Comparison of ENCODE assay signal across 14 cellular contexts in genomic region chr6:41694815-41695536, GRCh38. TPM values are rescaled to one million over a fixed set of nuclear protein-coding genes. Genes with fewer than 3 reads are reported as not detected.
DNase-seq lines count a peak whose midpoint lies in the region; ATAC-seq, FAIRE-seq and TF ChIP-seq lines count a peak whose summit lies in the region.
"Had no signal": no experiment of that assay in that cellular context is flagged by ENCODE, and none has a peak within 500 bp of the region (broad histone marks: within the 10 kb centered on the region; RNA-seq: fewer than 3 reads in every experiment).

No MANE protein-coding gene starts in this region.

- H3K4me3 Mint-ChIP-seq in stimulated activated memory B cell treated with anti-CD40 and anti-IgM and Interleukin-4, amounts not matched to agents 10 μg/mL and 1 μg/mL and 100 μg/mL, for 72 hours: no peak overlapping the region
- H3K4me3 Mint-ChIP-seq: activated CD8-positive, alpha-beta T cell treated with anti-CD3 and anti-CD28 coated beads for 36 hours had no signal

- BruUV-seq in HCT116 (replicated peaks; lab: Mats Ljungman, UMichigan) (no TSS peak), GM12878 (replicated peaks; lab: Mats Ljungman, UMichigan) (no TSS peak)

- H3K27ac Mint-ChIP-seq in stimulated activated memory B cell treated with anti-CD40 and anti-IgM and Interleukin-4, amounts not matched to agents 10 μg/mL and 1 μg/mL and 100 μg/mL, for 72 hours: peak overlapping the region; percentile 93
- H3K27ac Mint-ChIP-seq: activated CD8-positive, alpha-beta T cell treated with anti-CD3 and anti-CD28 coated beads for 36 hours had no signal

- H3K36me3 ChIP-seq in HCT116 (ENCODE audit: control insufficient read depth in 1 of 2, insufficient read depth in 2 of 2, low read length in 2 of 2) (no peaks in the 10 kb centered on the region), GM12878 (ENCODE audit: control insufficient read depth in 2 of 2, insufficient read depth in 2 of 2, low read length in 1 of 2) (peaks cover 25% of the 10 kb centered on the region in 2 experiments), aorta (ENCODE audit: control insufficient read depth in 1 of 2, insufficient read depth in 2 of 2, low read length in 1 of 2) (peaks cover 0 to 2% of the 10 kb centered on the region in 2 donors)

- H3K4me1 ChIP-seq in HCT116 (ENCODE audit: control insufficient read depth in 1 of 2, insufficient read depth in 2 of 2, low read length in 2 of 2): peaks cover 5 to 6% of the 10 kb centered on the region in 2 experiments; a peak in 2 of 4 replicates
- peaks cover 7% of the 10 kb centered on the region for H3K4me1 ChIP-seq in GM12878 (ENCODE audit: control insufficient read depth, insufficient read depth, low read length)
- no peaks in the 10 kb centered on the region for H3K4me1 ChIP-seq in aorta (ENCODE audit: control insufficient read depth in 1 of 2, insufficient read depth in 2 of 2, low read length in 2 of 2)

- POLR2A ChIA-PET in HCT116 (lab: Charles Lee): no interaction called here
- POLR2A ChIA-PET in GM12878 (lab: Charles Lee): no interaction called here

- H3K9ac ChIP-seq in HCT116 (ENCODE audit: low read length) (no peak overlapping the region), GM12878 (ENCODE audit: control insufficient read depth, insufficient read depth, low read length) (no peak overlapping the region)

- DNase-seq in HCT116 (ENCODE audit: low read depth, low spot score) (no peak), GM12878 (ENCODE audit: low read depth, low spot score) (no peak), iris pigment epithelial cell (ENCODE audit: low read depth) (peak; percentile 55), RKO (ENCODE audit: low spot score) (no peak), aorta (no peak)
- DNase-seq: activated CD8-positive, alpha-beta T cell treated with anti-CD3 and anti-CD28 coated beads for 36 hours; activated gamma-delta T cell treated with Interleukin-2 at 50 U/mL for 16 hours; central memory CD4-positive, alpha-beta T cell; NCI-H1436; SHP77 had no signal

- no peak for TF ChIP-seq POLR2A in HCT116 (IDR thresholded peaks at IDR 0.05; ENCODE audit: borderline replicate concordance, extremely low read depth, insufficient read depth, insufficient read length)
- TF ChIP-seq POLR2A in GM12878 (IDR thresholded peaks at IDR 0.05; ENCODE audit: low read depth, low read length): no peak

- FAIRE-seq in GM12878 (lab: Jason Lieb, UNC): no peak

- in situ Hi-C loops in GM12878 (cut with MboI): no loop called here

- H3K4me2 ChIP-seq in HCT116 (ENCODE audit: low read length) (no peak overlapping the region), GM12878 (ENCODE audit: control insufficient read depth, insufficient read depth) (no peak overlapping the region)

- SMC1A ChIA-PET in GM12878 (lab: Charles Lee; ENCODE audit: uncharacterized antibody, unreplicated experiment): interaction anchor here (0.7 to 2.3 kb wide), 3 partner anchors 9 to 92 kb away, joined by 3 to 9 read pairs (median 4); no protein-coding TSS in a partner anchor

- CTCF ChIA-PET in HCT116 (lab: Charles Lee) (interaction anchor here (0.6 to 4.3 kb wide), 5 partner anchors 8 to 327 kb away, joined by 3 to 19 read pairs (median 3); no protein-coding TSS in a partner anchor), GM12878 (lab: Yijun Ruan, JAX) (interaction anchor here (0.6 to 1.9 kb wide), 3 partner anchors 10 to 88 kb away, joined by 3 to 7 read pairs (median 4); partner anchors contain the start of gene TFEB)

- TF ChIP-seq RAD21 in HCT116 (IDR thresholded peaks at IDR 0.05; ENCODE audit: low read depth) (no peak), GM12878 (IDR thresholded peaks at IDR 0.05; ENCODE audit: insufficient read depth, low read depth, low read length) (no peak)

- H4K20me1 ChIP-seq in HCT116 (ENCODE audit: insufficient read depth) (no peaks in the 10 kb centered on the region), GM12878 (ENCODE audit: control insufficient read depth, insufficient read depth) (no peaks in the 10 kb centered on the region; the same call in 1 of the 2 replicates)

- intact Hi-C loops in HCT116 (cut with micrococcal nuclease): no loop called here
- intact Hi-C loops in GM12878 (cut with micrococcal nuclease; ENCODE audit: unreplicated experiment): loop anchor here (5.0 kb wide), 1 partner anchor 37 kb away; no protein-coding TSS in a partner anchor
- intact Hi-C loops in aorta (cut with DNase I): no loop called here

- peaks cover 38% of the 10 kb centered on the region for H3K36me3 Mint-ChIP-seq in stimulated activated memory B cell treated with anti-CD40 and anti-IgM and Interleukin-4, amounts not matched to agents 10 μg/mL and 1 μg/mL and 100 μg/mL, for 72 hours

- no peak for TF ChIP-seq CTCF in HCT116 (IDR thresholded peaks at IDR 0.05 in 2 of 3, conservative IDR thresholded peaks at IDR 0.05 in 1 of 3; ENCODE audit: borderline replicate concordance in 1 of 3, insufficient read depth in 1 of 3, low read depth in 2 of 3, low read length in 2 of 3)
- TF ChIP-seq CTCF in GM12878 (IDR thresholded peaks at IDR 0.05 in 2 of 3, conservative IDR thresholded peaks at IDR 0.05 in 1 of 3; ENCODE audit: control insufficient read depth in 2 of 3, extremely low read depth in 1 of 3, insufficient read depth in 1 of 3, low read depth in 3 of 3, low read length in 3 of 3): no peak

- RAD21 ChIA-PET in HCT116 (lab: Charles Lee; ENCODE audit: low non-redundant PET in 1 of 2, low total read pairs in 2 of 2, uncharacterized antibody in 2 of 2, unreplicated experiment in 2 of 2): no interaction called here
- RAD21 ChIA-PET in GM12878 (lab: Charles Lee; ENCODE audit: unreplicated experiment): interaction anchor here (1.4 kb wide), 1 partner anchor 10 kb away, joined by 3 read pairs; no protein-coding TSS in a partner anchor

- H3K27ac ChIP-seq in HCT116 (ENCODE audit: low read depth, low read length): no peak overlapping the region
- no peak overlapping the region for H3K27ac ChIP-seq in GM12878 (ENCODE audit: control insufficient read depth, insufficient read depth)
- H3K27ac ChIP-seq in aorta (ENCODE audit: low read depth in 1 of 2, low read length in 2 of 2): no peak overlapping the region
- H3K27ac ChIP-seq: esophagus muscularis mucosa had no signal

- H2AFZ ChIP-seq in HCT116 (ENCODE audit: low read depth, low read length, poor library complexity, severe bottlenecking) (no peak overlapping the region), GM12878 (ENCODE audit: control insufficient read depth, low read depth, low read length) (no peak overlapping the region)

- 85% methylated on average over 6 of the region's 6 CpGs for WGBS in GM12878 (ENCODE audit: insufficient coverage, insufficient replicate concordance, low lambda C conversion rate, missing lambda C conversion rate)
- 92 to 94% methylated on average over 6 of the region's 6 CpGs for WGBS in aorta, 2 donors

- no peak for TF ChIP-seq EP300 in GM12878 (IDR thresholded peaks at IDR 0.05; ENCODE audit: borderline replicate concordance in 1 of 2, control insufficient read depth in 1 of 2, low read depth in 2 of 2, low read length in 2 of 2)

- H3K27me3 Mint-ChIP-seq in stimulated activated memory B cell treated with anti-CD40 and anti-IgM and Interleukin-4, amounts not matched to agents 10 μg/mL and 1 μg/mL and 100 μg/mL, for 72 hours: no peaks in the 10 kb centered on the region
- H3K27me3 Mint-ChIP-seq: activated CD8-positive, alpha-beta T cell treated with anti-CD3 and anti-CD28 coated beads for 36 hours had no signal

- no peak overlapping the region for H3K4me3 ChIP-seq in HCT116 (replicated peaks in 1 of 2; ENCODE audit: low read depth in 1 of 2, low read length in 2 of 2)
- no peak overlapping the region for H3K4me3 ChIP-seq in GM12878
- no peak overlapping the region for H3K4me3 ChIP-seq in aorta (ENCODE audit: low read length in 2 of 2)
- H3K4me3 ChIP-seq: esophagus muscularis mucosa had no signal

- H3K9me2 ChIP-seq in HCT116 (ENCODE audit: insufficient read depth): no peaks in the 10 kb centered on the region

- H3K9me3 Mint-ChIP-seq in stimulated activated memory B cell treated with anti-CD40 and anti-IgM and Interleukin-4, amounts not matched to agents 10 μg/mL and 1 μg/mL and 100 μg/mL, for 72 hours: no peaks in the 10 kb centered on the region
- H3K9me3 Mint-ChIP-seq: activated CD8-positive, alpha-beta T cell treated with anti-CD3 and anti-CD28 coated beads for 36 hours had no signal

- H3K27me3 ChIP-seq in HCT116 (ENCODE audit: insufficient read depth, low read length) (no peaks in the 10 kb centered on the region), GM12878 (replicated peaks in 1 of 2; ENCODE audit: control insufficient read depth in 2 of 2, insufficient read depth in 2 of 2, low read length in 1 of 2) (no peaks in the 10 kb centered on the region), aorta (ENCODE audit: control insufficient read depth in 1 of 2, insufficient read depth in 2 of 2, low read length in 1 of 2) (no peaks in the 10 kb centered on the region)
- H3K27me3 ChIP-seq: esophagus muscularis mucosa had no signal

- peak; percentile 46; the same call in 1 of the 2 replicates for ATAC-seq in HCT116
- no peak; the same call in 2 of the 3 replicates for ATAC-seq in GM12878
- no peak for ATAC-seq in stimulated activated memory B cell treated with anti-CD40 and anti-IgM and Interleukin-4, amounts not matched to agents 10 μg/mL and 1 μg/mL and 100 μg/mL, for 72 hours
- ATAC-seq in aorta (ENCODE audit: low FRiP score): no peak
- ATAC-seq in HG02884 (IDR thresholded peaks at IDR 0.05; ENCODE audit: unreplicated experiment): no peak
- ATAC-seq: activated CD8-positive, alpha-beta T cell treated with anti-CD3 and anti-CD28 coated beads for 36 hours; sciatic nerve had no signal

- H3K9me3 ChIP-seq in HCT116 (ENCODE audit: control insufficient read depth in 1 of 2, insufficient read depth in 1 of 2, low read depth in 1 of 2, low read length in 2 of 2) (no peaks in the 10 kb centered on the region), GM12878 (replicated peaks; ENCODE audit: control insufficient read depth, insufficient read depth, low read length) (no peaks in the 10 kb centered on the region), aorta (ENCODE audit: control insufficient read depth, low read length) (no peaks in the 10 kb centered on the region)
- H3K9me3 ChIP-seq: esophagus muscularis mucosa had no signal

- H3K79me2 ChIP-seq in HCT116 (ENCODE audit: insufficient read depth, low read length) (no peaks in the 10 kb centered on the region), GM12878 (ENCODE audit: control insufficient read depth, insufficient read depth, low read length) (peaks cover 58% of the 10 kb centered on the region)

- peaks cover 65% of the 10 kb centered on the region for H3K4me1 Mint-ChIP-seq in stimulated activated memory B cell treated with anti-CD40 and anti-IgM and Interleukin-4, amounts not matched to agents 10 μg/mL and 1 μg/mL and 100 μg/mL, for 72 hours

RNA-seq across cellular contexts. Expression of gene TFEB, which starts 40.4 kb away (rescaled TPM):
- total RNA-seq in HCT116 (2021; ENCODE audit: unreplicated experiment) (4.8 TPM), GM12878 (2014; rRNA removed) (95.7 and 97.9 TPM in 2 replicates), GM12878 (2014; rRNA removed; fragmentation: Illumina TruSeq; extraction: Trizol) (30.7 and 31.4 TPM in 2 replicates), GM12878 (2021) (97.7 and 108 TPM in 2 replicates), aorta (10 to 100 TPM; 22.2 to 32.1 TPM)
- polyA plus RNA-seq in HCT116 (2012): 4.1 and 5.5 TPM in 2 replicates
- 91.8 and 108 TPM in 2 replicates for total RNA-seq in GM12878 (2013; cell fraction: nucleolus; rRNA removed)
- polyA plus RNA-seq in GM12878 (2011; ENCODE audit: low read depth): 42.6 TPM
- polyA plus RNA-seq in GM12878 (2011; rRNA removed) (22.8 and 62.1 TPM in 2 replicates), GM12878 (2014; fragmentation: Illumina TruSeq; extraction: Trizol) (6.6 and 22.4 TPM in 2 replicates), GM12878 (2014; fragmentation: Nextera tagmentation; extraction: Ambion mirVana) (1 to 10 TPM in 1 of 2 experiments, under 1 TPM in 1; 0.84 to 2.6 TPM), GM12878 (2014; rRNA removed) (107 and 133 TPM in 2 replicates), GM12878 (2016; fragmentation: Nextera tagmentation; extraction: Ambion mirVana) (10 to 100 TPM; 59.4 to 64.3 TPM), aorta (10 to 100 TPM in 1 of 2 donors, 1 to 10 TPM in 1; 7.3 to 20.9 TPM)
- 56.5 and 88.1 TPM in 2 replicates for polyA plus RNA-seq in GM12878 (2011; cell fraction: cytosol; rRNA removed)
- polyA plus RNA-seq in GM12878 (2011; cell fraction: nucleus; rRNA removed): 83.6 and 85.7 TPM in 2 replicates
- polyA plus RNA-seq in GM12878 (2012): 59.0 and 84.4 TPM in 2 replicates
- 46.4 and 70.0 TPM in 2 replicates for polyA minus RNA-seq in GM12878 (2011; rRNA and poly(A)+ RNA removed)
- polyA minus RNA-seq in GM12878 (2011; cell fraction: cytosol; rRNA and poly(A)+ RNA removed): 35.4 and 37.4 TPM in 2 replicates
- 29.1 and 40.5 TPM in 2 replicates for polyA minus RNA-seq in GM12878 (2011; cell fraction: nucleus; rRNA and poly(A)+ RNA removed)

RNA-seq across cellular contexts. Expression of gene PGC, which starts 52.2 kb away (rescaled TPM):
- total RNA-seq in HCT116 (2021; ENCODE audit: unreplicated experiment) (1.2 TPM), GM12878 (2014; rRNA removed) (not detected in 2 replicates), GM12878 (2014; rRNA removed; fragmentation: Illumina TruSeq; extraction: Trizol) (not detected in 2 replicates), GM12878 (2021) (0.26 and 1.2 TPM in 2 replicates), aorta (under 1 TPM; 0.33 to 0.65 TPM)
- 0.06 TPM in 1 of 2 replicates, not detected in the other for polyA plus RNA-seq in HCT116 (2012)
- not detected in 2 replicates for total RNA-seq in GM12878 (2013; cell fraction: nucleolus; rRNA removed)
- polyA plus RNA-seq in GM12878 (2011; ENCODE audit: low read depth): not detected
- polyA plus RNA-seq in GM12878 (2011; rRNA removed) (not detected in 2 replicates), GM12878 (2014; fragmentation: Illumina TruSeq; extraction: Trizol) (not detected in 2 replicates), GM12878 (2014; fragmentation: Nextera tagmentation; extraction: Ambion mirVana) (not detected), GM12878 (2014; rRNA removed) (not detected in 2 replicates), GM12878 (2016; fragmentation: Nextera tagmentation; extraction: Ambion mirVana) (not detected), aorta (1 to 10 TPM; 1.1 to 2.5 TPM)
- not detected in 2 replicates for polyA plus RNA-seq in GM12878 (2011; cell fraction: cytosol; rRNA removed)
- polyA plus RNA-seq in GM12878 (2011; cell fraction: nucleus; rRNA removed): not detected in 2 replicates
- not detected in 2 replicates for polyA plus RNA-seq in GM12878 (2012)
- not detected in 2 replicates for polyA minus RNA-seq in GM12878 (2011; rRNA and poly(A)+ RNA removed)
- not detected in 2 replicates for polyA minus RNA-seq in GM12878 (2011; cell fraction: cytosol; rRNA and poly(A)+ RNA removed)
- not detected in 2 replicates for polyA minus RNA-seq in GM12878 (2011; cell fraction: nucleus; rRNA and poly(A)+ RNA removed)
- total RNA-seq: activated CD8-positive, alpha-beta T cell treated with anti-CD3 and anti-CD28 coated beads for 36 hours had no signal

RNA-seq across cellular contexts. Expression of gene MDFI, which starts 56.7 kb away (rescaled TPM):
- total RNA-seq in HCT116 (2021; ENCODE audit: unreplicated experiment) (35.5 TPM), GM12878 (2014; rRNA removed) (not detected in 2 replicates), GM12878 (2014; rRNA removed; fragmentation: Illumina TruSeq; extraction: Trizol) (not detected in 2 replicates), GM12878 (2021) (not detected in 2 replicates), aorta (10 to 100 TPM in 1 of 2 donors, 1 to 10 TPM in 1; 9.3 to 22.3 TPM)
- polyA plus RNA-seq in HCT116 (2012): 37.1 and 41.0 TPM in 2 replicates
- not detected in 2 replicates for total RNA-seq in GM12878 (2013; cell fraction: nucleolus; rRNA removed)
- not detected for polyA plus RNA-seq in GM12878 (2011; ENCODE audit: low read depth)
- polyA plus RNA-seq in GM12878 (2011; rRNA removed) (not detected in 2 replicates), GM12878 (2014; fragmentation: Illumina TruSeq; extraction: Trizol) (not detected in 2 replicates), GM12878 (2014; fragmentation: Nextera tagmentation; extraction: Ambion mirVana) (not detected), GM12878 (2014; rRNA removed) (not detected in 2 replicates), GM12878 (2016; fragmentation: Nextera tagmentation; extraction: Ambion mirVana) (not detected), aorta (1 to 10 TPM in 1 of 2 donors, under 1 TPM in 1; 0.13 to 5.4 TPM)
- polyA plus RNA-seq in GM12878 (2011; cell fraction: cytosol; rRNA removed): not detected in 2 replicates
- polyA plus RNA-seq in GM12878 (2011; cell fraction: nucleus; rRNA removed): not detected in 2 replicates
- not detected in 2 replicates for polyA plus RNA-seq in GM12878 (2012)
- not detected in 2 replicates for polyA minus RNA-seq in GM12878 (2011; rRNA and poly(A)+ RNA removed)
- polyA minus RNA-seq in GM12878 (2011; cell fraction: cytosol; rRNA and poly(A)+ RNA removed): not detected in 2 replicates
- not detected in 2 replicates for polyA minus RNA-seq in GM12878 (2011; cell fraction: nucleus; rRNA and poly(A)+ RNA removed)
- total RNA-seq: activated CD8-positive, alpha-beta T cell treated with anti-CD3 and anti-CD28 coated beads for 36 hours had no signal

Comparison
In these comparisons a context has a peak if more than half of its experiments do, and no peak if none do; other contexts are left out.
1. RNA of gene MDFI, which starts 56.7 kb away (total RNA-seq): 35.5 TPM in HCT116 (single experiment) and 9.3 to 22.3 TPM in aorta; not detected in GM12878; every median in the first group is over 4 times any median in the second.